Comparison of ENCODE assay signal across 40 cellular contexts in genomic region chr18:39506581-39506980, GRCh38.
"Had no signal": no experiment of that assay in that cellular context is flagged by ENCODE, and none has a peak within 500 bp of the region (broad histone marks: within the 10 kb centered on the region; RNA-seq: fewer than 3 reads in every experiment).

No MANE protein-coding gene starts in this region.

- H3K36me3 Mint-ChIP-seq: activated naive CD4-positive, alpha-beta T cell treated with anti-CD3 and anti-CD28 coated beads, Interleukin-2, amount 10 ng/mL, durations not matched to agents 7 days and 5 days; activated naive CD4-positive, alpha-beta T cell treated with anti-CD3 and anti-CD28 coated beads, Interleukin-2, amount 50 U/mL, for 24 hours; activated naive CD4-positive, alpha-beta T cell treated with anti-CD3 and anti-CD28 coated beads, Interleukin-2, amount 50 U/mL, for 72 hours; activated naive CD8-positive, alpha-beta T cell; activated naive CD8-positive, alpha-beta T cell treated with anti-CD3 and anti-CD28 coated beads for 36 hours; activated naive CD8-positive, alpha-beta T cell treated with anti-CD3 and anti-CD28 coated beads, Interleukin-2, amount 10 ng/mL, durations not matched to agents 7 days and 5 days; brain had no signal

- H3K27me3 Mint-ChIP-seq: activated naive CD4-positive, alpha-beta T cell treated with anti-CD3 and anti-CD28 coated beads, Interleukin-2, amount 10 ng/mL, durations not matched to agents 7 days and 5 days; activated naive CD4-positive, alpha-beta T cell treated with anti-CD3 and anti-CD28 coated beads, Interleukin-2, amount 50 U/mL, for 24 hours; activated naive CD8-positive, alpha-beta T cell; activated naive CD8-positive, alpha-beta T cell treated with anti-CD3 and anti-CD28 coated beads for 36 hours; activated naive CD8-positive, alpha-beta T cell treated with anti-CD3 and anti-CD28 coated beads, Interleukin-2, amount 10 ng/mL, durations not matched to agents 7 days and 5 days; activated naive CD8-positive, alpha-beta T cell treated with anti-CD3 and anti-CD28 coated beads, Interleukin-2, amount 50 U/mL, for 24 hours; activated T-cell treated with anti-CD3 and anti-CD28 coated beads, Interleukin-2, amount 50 U/mL, for 24 hours; activated T-helper 17 cell treated with anti-CD3 and anti-CD28 coated beads, Interleukin-2, amount 50 U/mL, for 72 hours; central memory CD8-positive, alpha-beta T cell had no signal

- H3K27ac ChIP-seq: adrenal gland, ascending aorta, body of pancreas, brain microvascular endothelial cell, breast epithelium, cardiac muscle cell had no signal

- H3K4me1 Mint-ChIP-seq: activated naive CD4-positive, alpha-beta T cell treated with anti-CD3 and anti-CD28 coated beads, Interleukin-2, amount 10 ng/mL, durations not matched to agents 7 days and 5 days; activated naive CD4-positive, alpha-beta T cell treated with anti-CD3 and anti-CD28 coated beads, Interleukin-2, amount 50 U/mL, for 24 hours; activated naive CD8-positive, alpha-beta T cell treated with anti-CD3 and anti-CD28 coated beads for 36 hours; activated naive CD8-positive, alpha-beta T cell treated with anti-CD3 and anti-CD28 coated beads, Interleukin-2, amount 10 ng/mL, durations not matched to agents 7 days and 5 days; activated naive CD8-positive, alpha-beta T cell treated with anti-CD3 and anti-CD28 coated beads, Interleukin-2, amount 50 U/mL, for 24 hours; activated T-helper 17 cell treated with anti-CD3 and anti-CD28 coated beads, Interleukin-2, amount 50 U/mL, for 72 hours; central memory CD8-positive, alpha-beta T cell had no signal

- H3K4me1 ChIP-seq: adrenal gland, ascending aorta, body of pancreas, breast epithelium had no signal

- H3K27me3 ChIP-seq: adrenal gland, ascending aorta, body of pancreas, brain microvascular endothelial cell, breast epithelium, cardiac muscle cell had no signal

- H3K27ac Mint-ChIP-seq: activated naive CD4-positive, alpha-beta T cell treated with anti-CD3 and anti-CD28 coated beads for 36 hours; activated naive CD4-positive, alpha-beta T cell treated with anti-CD3 and anti-CD28 coated beads, Interleukin-2, amount 10 ng/mL, durations not matched to agents 7 days and 5 days; activated naive CD4-positive, alpha-beta T cell treated with anti-CD3 and anti-CD28 coated beads, Interleukin-2, amount 50 U/mL, for 24 hours; activated naive CD4-positive, alpha-beta T cell treated with anti-CD3 and anti-CD28 coated beads, Interleukin-2, amount 50 U/mL, for 72 hours; activated naive CD8-positive, alpha-beta T cell; activated naive CD8-positive, alpha-beta T cell treated with anti-CD3 and anti-CD28 coated beads for 36 hours; activated naive CD8-positive, alpha-beta T cell treated with anti-CD3 and anti-CD28 coated beads, Interleukin-2, amount 10 ng/mL, durations not matched to agents 7 days and 5 days; activated naive CD8-positive, alpha-beta T cell treated with anti-CD3 and anti-CD28 coated beads, Interleukin-2, amount 50 U/mL, for 24 hours; activated T-cell treated with anti-CD3 and anti-CD28 coated beads, Interleukin-2, amount 50 U/mL, for 24 hours; activated T-cell treated with anti-CD3 and anti-CD28 coated beads, Interleukin-2, amount 50 U/mL, for 72 hours; activated T-helper 1 cell treated with anti-CD3 and anti-CD28 coated beads, Interleukin-12 subunit alpha, Interleukin-12 subunit beta, Interleukin-2, Interleukin-4 antibody, amounts not matched to agents 30 ng/mL and 10 ng/mL and 1 ng/mL, durations not matched to agents 14 hours and 24 hours and 36 hours; activated T-helper 17 cell treated with anti-CD3 and anti-CD28 coated beads, Interleukin-2, amount 50 U/mL, for 72 hours; activated T-helper 2 cell treated with anti-CD3 and anti-CD28 coated beads, Interferon-gamma antibody, Interleukin-2, Interleukin-4, amounts not matched to agents 10 μg/mL and 5 μg/mL and 100 μg/mL, durations not matched to agents 14 hours and 24 hours and 36 hours; brain had no signal

- DNase-seq: activated effector memory CD4-positive, alpha-beta T cell treated with anti-CD3 and anti-CD28 coated beads, Interleukin-2, amount 50 U/mL, for 16 hours; activated effector memory CD4-positive, alpha-beta T cell treated with Interleukin-2 at 50 U/mL for 16 hours; activated gamma-delta T cell; activated gamma-delta T cell treated with Interleukin-2 at 50 U/mL for 16 hours; activated naive CD4-positive, alpha-beta T cell; activated naive CD4-positive, alpha-beta T cell treated with anti-CD3 and anti-CD28 coated beads for 36 hours; activated naive CD4-positive, alpha-beta T cell treated with anti-CD3 and anti-CD28 coated beads, Interleukin-2, amount 10 ng/mL, durations not matched to agents 7 days and 5 days; activated naive CD4-positive, alpha-beta T cell treated with anti-CD3 and anti-CD28 coated beads, Interleukin-2, amount 50 U/mL, for 16 hours; activated naive CD4-positive, alpha-beta T cell treated with Interleukin-2 at 50 U/mL for 16 hours; activated naive CD8-positive, alpha-beta T cell treated with anti-CD3 and anti-CD28 coated beads for 36 hours; activated naive CD8-positive, alpha-beta T cell treated with anti-CD3 and anti-CD28 coated beads, Interleukin-2, amount 10 ng/mL, durations not matched to agents 7 days and 5 days; activated naive CD8-positive, alpha-beta T cell treated with anti-CD3 and anti-CD28 coated beads, Interleukin-2, amount 50 U/mL, for 24 hours; activated T-cell treated with anti-CD3 and anti-CD28 coated beads, Interleukin-2, amount 50 U/mL, for 1 hour; activated T-cell treated with anti-CD3 and anti-CD28 coated beads, Interleukin-2, amount 50 U/mL, for 24 hours; activated T-cell treated with anti-CD3 and anti-CD28 coated beads, Interleukin-2, amount 50 U/mL, for 4 hours; activated T-cell treated with anti-CD3 and anti-CD28 coated beads, Interleukin-2, amount 50 U/mL, for 48 hours; activated T-cell treated with anti-CD3 and anti-CD28 coated beads, Interleukin-2, amount 50 U/mL, for 72 hours; adrenal gland; amniotic stem cell; amygdala; anterior cingulate cortex; aorta; body of pancreas; brain microvascular endothelial cell; caudate nucleus; central memory CD4-positive, alpha-beta T cell; cerebellar nuclear complex had no signal

- H3K9me3 ChIP-seq: adrenal gland, ascending aorta, body of pancreas, breast epithelium had no signal

- H3K4me3 Mint-ChIP-seq: activated naive CD4-positive, alpha-beta T cell treated with anti-CD3 and anti-CD28 coated beads for 36 hours; activated naive CD4-positive, alpha-beta T cell treated with anti-CD3 and anti-CD28 coated beads, Interleukin-2, amount 10 ng/mL, durations not matched to agents 7 days and 5 days; activated naive CD4-positive, alpha-beta T cell treated with anti-CD3 and anti-CD28 coated beads, Interleukin-2, amount 50 U/mL, for 24 hours; activated naive CD8-positive, alpha-beta T cell; activated naive CD8-positive, alpha-beta T cell treated with anti-CD3 and anti-CD28 coated beads for 36 hours; activated naive CD8-positive, alpha-beta T cell treated with anti-CD3 and anti-CD28 coated beads, Interleukin-2, amount 10 ng/mL, durations not matched to agents 7 days and 5 days; activated naive CD8-positive, alpha-beta T cell treated with anti-CD3 and anti-CD28 coated beads, Interleukin-2, amount 50 U/mL, for 24 hours; activated T-cell treated with anti-CD3 and anti-CD28 coated beads, Interleukin-2, amount 50 U/mL, for 24 hours; activated T-cell treated with anti-CD3 and anti-CD28 coated beads, Interleukin-2, amount 50 U/mL, for 4 hours; activated T-cell treated with anti-CD3 and anti-CD28 coated beads, Interleukin-2, amount 50 U/mL, for 72 hours; activated T-helper 1 cell treated with anti-CD3 and anti-CD28 coated beads, Interleukin-12 subunit alpha, Interleukin-12 subunit beta, Interleukin-2, Interleukin-4 antibody, amounts not matched to agents 30 ng/mL and 10 ng/mL and 1 ng/mL, durations not matched to agents 14 hours and 24 hours and 36 hours; activated T-helper 17 cell treated with anti-CD3 and anti-CD28 coated beads, Interleukin-2, amount 50 U/mL, for 72 hours; brain; central memory CD8-positive, alpha-beta T cell had no signal

- FAIRE-seq: astrocyte, bronchial epithelial cell had no signal

- H3K36me3 ChIP-seq: adrenal gland, ascending aorta, brain microvascular endothelial cell, breast epithelium, cardiac muscle cell had no signal

- H3K4me3 ChIP-seq: adrenal gland, ascending aorta, body of pancreas, breast epithelium, cardiac muscle cell had no signal

- H3K9me3 Mint-ChIP-seq: activated naive CD4-positive, alpha-beta T cell treated with anti-CD3 and anti-CD28 coated beads, Interleukin-2, amount 50 U/mL, for 24 hours; activated T-cell treated with anti-CD3 and anti-CD28 coated beads, Interleukin-2, amount 50 U/mL, for 24 hours; activated T-helper 1 cell treated with anti-CD3 and anti-CD28 coated beads, Interleukin-12 subunit alpha, Interleukin-12 subunit beta, Interleukin-2, Interleukin-4 antibody, amounts not matched to agents 30 ng/mL and 10 ng/mL and 1 ng/mL, durations not matched to agents 14 hours and 24 hours and 36 hours; activated T-helper 2 cell treated with anti-CD3 and anti-CD28 coated beads, Interferon-gamma antibody, Interleukin-2, Interleukin-4, amounts not matched to agents 10 μg/mL and 5 μg/mL and 100 μg/mL, durations not matched to agents 14 hours and 24 hours and 36 hours; brain had no signal

- ATAC-seq: activated naive CD4-positive, alpha-beta T cell treated with anti-CD3 and anti-CD28 coated beads, Interleukin-2, amount 50 U/mL, for 72 hours; activated naive CD8-positive, alpha-beta T cell treated with anti-CD3 and anti-CD28 coated beads, Interleukin-2, amount 50 U/mL, for 24 hours; activated T-cell treated with anti-CD3 and anti-CD28 coated beads, Interleukin-2, amount 50 U/mL, for 4 hours; activated T-cell treated with anti-CD3 and anti-CD28 coated beads, Interleukin-2, amount 50 U/mL, for 72 hours; activated T-helper 17 cell treated with anti-CD3 and anti-CD28 coated beads, Interleukin-2, amount 50 U/mL, for 72 hours; body of pancreas had no signal
